Comparison of ENCODE assay signal across 21 cellular contexts in genomic region chr9:126056312-126057021, GRCh38.
DNase-seq lines count a peak whose midpoint lies in the region; ATAC-seq and TF ChIP-seq lines count a peak whose summit lies in the region.
"Had no signal": no experiment of that assay in that cellular context is flagged by ENCODE, and none has a peak within 500 bp of the region (broad histone marks: within the 10 kb centered on the region; RNA-seq: fewer than 3 reads in every experiment).

No MANE protein-coding gene starts in this region.

- ATAC-seq in HG03460 (IDR thresholded peaks at IDR 0.05; ENCODE audit: unreplicated experiment) = no peak
- ATAC-seq: GM12878; stimulated activated memory B cell treated with anti-CD40 and anti-IgM and Interleukin-4, amounts not matched to agents 10 μg/mL and 1 μg/mL and 100 μg/mL, for 72 hours had no signal

- no peak overlapping the region for H3K4me3 Mint-ChIP-seq in neural crest cell
- H3K4me3 Mint-ChIP-seq: activated CD4-positive, alpha-beta T cell treated with anti-CD3 and anti-CD28 coated beads, Interleukin-2, amount 10 ng/mL, durations not matched to agents 7 days and 5 days; CD4-positive, alpha-beta memory T cell; stimulated activated memory B cell treated with anti-CD40 and anti-IgM and Interleukin-4, amounts not matched to agents 10 μg/mL and 1 μg/mL and 100 μg/mL, for 72 hours; T-helper 2 cell treated with Interferon-gamma antibody and Interleukin-4, amounts not matched to agents 5 μg/mL and 100 μg/mL, for 36 hours had no signal

- H3K4me3 ChIP-seq in HEK293 (ENCODE audit: low read depth, low read length) = no peak overlapping the region
- H3K4me3 ChIP-seq in left ventricle myocardium inferior = no peak overlapping the region
- H3K4me3 ChIP-seq: cardiac muscle cell, GM12878, thoracic aorta had no signal

- no peaks in the 10 kb centered on the region for H3K36me3 Mint-ChIP-seq in neural crest cell (ENCODE audit: low read depth)
- H3K36me3 Mint-ChIP-seq: CD4-positive, alpha-beta memory T cell; stimulated activated memory B cell treated with anti-CD40 and anti-IgM and Interleukin-4, amounts not matched to agents 10 μg/mL and 1 μg/mL and 100 μg/mL, for 72 hours had no signal

- H3K9me3 Mint-ChIP-seq in neural crest cell = no peaks in the 10 kb centered on the region
- H3K9me3 Mint-ChIP-seq: activated CD4-positive, alpha-beta T cell treated with anti-CD3 and anti-CD28 coated beads, Interleukin-2, amount 10 ng/mL, durations not matched to agents 7 days and 5 days; CD4-positive, alpha-beta memory T cell; stimulated activated memory B cell treated with anti-CD40 and anti-IgM and Interleukin-4, amounts not matched to agents 10 μg/mL and 1 μg/mL and 100 μg/mL, for 72 hours; T-helper 2 cell treated with Interferon-gamma antibody and Interleukin-4, amounts not matched to agents 5 μg/mL and 100 μg/mL, for 36 hours had no signal

- peak overlapping the region; percentile 12 for H3K27ac Mint-ChIP-seq in neural crest cell (ENCODE audit: unreplicated experiment)
- H3K27ac Mint-ChIP-seq: activated CD4-positive, alpha-beta T cell treated with anti-CD3 and anti-CD28 coated beads, Interleukin-2, amount 10 ng/mL, durations not matched to agents 7 days and 5 days; CD4-positive, alpha-beta memory T cell; stimulated activated memory B cell treated with anti-CD40 and anti-IgM and Interleukin-4, amounts not matched to agents 10 μg/mL and 1 μg/mL and 100 μg/mL, for 72 hours; T-helper 2 cell treated with Interferon-gamma antibody and Interleukin-4, amounts not matched to agents 5 μg/mL and 100 μg/mL, for 36 hours had no signal

- no peaks in the 10 kb centered on the region for H3K36me3 ChIP-seq in HEK293 (ENCODE audit: control insufficient read depth in 2 of 2, insufficient read depth in 1 of 2, low read length in 2 of 2)
- H3K36me3 ChIP-seq in left ventricle myocardium inferior = no peaks in the 10 kb centered on the region
- H3K36me3 ChIP-seq: cardiac muscle cell, thoracic aorta had no signal

- peaks cover 16% of the 10 kb centered on the region for H3K4me1 Mint-ChIP-seq in neural crest cell
- H3K4me1 Mint-ChIP-seq: activated CD4-positive, alpha-beta T cell treated with anti-CD3 and anti-CD28 coated beads, Interleukin-2, amount 10 ng/mL, durations not matched to agents 7 days and 5 days; CD4-positive, alpha-beta memory T cell; stimulated activated memory B cell treated with anti-CD40 and anti-IgM and Interleukin-4, amounts not matched to agents 10 μg/mL and 1 μg/mL and 100 μg/mL, for 72 hours had no signal

- no peak overlapping the region for H3K27ac ChIP-seq in HEK293 (ENCODE audit: extremely low read depth, low read depth, low read length)
- no peak overlapping the region for H3K27ac ChIP-seq in left ventricle myocardium inferior (replicated peaks)
- H3K27ac ChIP-seq: 22Rv1, cardiac muscle cell, RWPE1, thoracic aorta, VCaP had no signal

- intact Hi-C loops in left ventricle myocardium inferior (cut with micrococcal nuclease) = no loop called here

- no peaks in the 10 kb centered on the region for H3K27me3 Mint-ChIP-seq in neural crest cell (ENCODE audit: low read depth)

- POLR2A ChIA-PET in HEK293 (lab: Yijun Ruan, JAX) = no interaction called here

- peak; percentile 38 for DNase-seq in DMS53 (lab: John Stamatoyannopoulos, UW)
- DNase-seq in DMS53 treated with DMSO at 0.1 percent for 48 hours (lab: John Stamatoyannopoulos, UW; ENCODE audit: unreplicated experiment) = no peak
- DNase-seq in NCI-H524 (lab: John Stamatoyannopoulos, UW) = peak; percentile 64 to 78
- DNase-seq in neural crest cell (ENCODE audit: low read depth, low spot score) = no peak
- DNase-seq in left ventricle myocardium inferior = no peak
- DNase-seq in occipital lobe (lab: John Stamatoyannopoulos, UW) = no peak
- DNase-seq: activated CD4-positive, alpha-beta T cell treated with anti-CD3 and anti-CD28 coated beads, Interleukin-2, amount 10 ng/mL, durations not matched to agents 7 days and 5 days; CD4-positive, alpha-beta memory T cell; DMS79; NCI-H1436; small intestine had no signal

- no peak for TF ChIP-seq CTCF in HEK293 (tag by site-specific recombination; IDR thresholded peaks at IDR 0.05)
- TF ChIP-seq CTCF in neural crest cell (conservative IDR thresholded peaks at IDR 0.05) = no peak
- TF ChIP-seq CTCF in left ventricle myocardium inferior (IDR thresholded peaks at IDR 0.05; ENCODE audit: borderline replicate concordance) = no peak

- CTCF ChIA-PET in HEK293 (lab: Yijun Ruan, JAX) = no interaction called here

- peaks cover 90% of the 10 kb centered on the region for H3K27me3 ChIP-seq in left ventricle myocardium inferior (ENCODE audit: low read depth)
- H3K27me3 ChIP-seq: cardiac muscle cell had no signal

- H3K4me1 ChIP-seq in HEK293 (ENCODE audit: control insufficient read depth, insufficient read depth, low read length) (no peaks in the 10 kb centered on the region), left ventricle myocardium inferior (no peaks in the 10 kb centered on the region)

- H3K9me3 ChIP-seq in HEK293 (ENCODE audit: control insufficient read depth, insufficient read depth, low read depth, low read length) (no peaks in the 10 kb centered on the region), left ventricle myocardium inferior (replicated peaks) (no peaks in the 10 kb centered on the region)
- H3K9me3 ChIP-seq: thoracic aorta had no signal

TF ChIP-seq in HEK293, 187 proteins besides CTCF, POLR2A, EP300 and RAD21:
- TF ChIP-seq ZNF16 (tag by site-specific recombination; IDR thresholded peaks at IDR 0.05; ENCODE audit: low read depth) (no peak), ZNF623 (tag by site-specific recombination; IDR thresholded peaks at IDR 0.05) (peak; percentile 89), SCRT1 (tag by site-specific recombination; IDR thresholded peaks at IDR 0.05; ENCODE audit: borderline replicate concordance) (no peak)

Comparison
In these comparisons a context has a peak if more than half of its experiments do, and no peak if none do; other contexts are left out.
1. DNase-seq: peak in DMS53 (single experiment) and NCI-H524 (2 of 2); none in DMS53 treated with DMSO at 0.1 percent for 48 hours (single experiment), neural crest cell (single experiment), left ventricle myocardium inferior (single experiment) and occipital lobe (single experiment).